ENCODE assay signal across 21 cellular contexts in the genomic region with DNA sequence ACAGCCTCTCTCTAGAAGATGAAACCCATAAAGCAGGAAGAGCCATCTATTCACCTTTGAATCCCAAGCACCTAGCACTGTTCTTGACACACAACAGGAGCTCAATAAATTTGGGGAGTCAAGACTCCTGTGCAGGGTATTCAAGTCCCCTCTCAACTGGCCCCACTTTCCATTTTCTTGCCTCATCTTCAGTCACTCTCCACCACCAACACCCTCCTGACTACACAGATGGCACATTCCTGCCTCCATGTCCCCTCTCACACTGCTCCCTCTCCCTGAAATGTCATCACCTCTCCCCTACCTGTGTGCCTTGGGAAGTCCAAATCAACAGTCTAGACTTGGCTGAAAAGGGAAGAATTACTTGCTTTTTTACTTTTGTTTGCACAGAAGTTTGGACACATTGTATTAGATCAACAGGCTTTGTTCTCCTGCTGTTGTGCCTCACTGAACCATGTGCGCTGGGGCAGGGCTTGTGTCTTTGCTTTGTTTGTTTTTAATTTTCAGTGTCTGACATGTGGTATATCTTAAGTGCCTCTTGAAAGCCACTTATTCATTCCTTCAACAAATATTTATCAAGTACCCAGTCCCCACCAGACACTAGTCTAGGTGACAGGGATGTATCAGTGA.
DNase-seq lines count a peak whose midpoint lies in the region; ATAC-seq, FAIRE-seq and TF ChIP-seq lines count a peak whose summit lies in the region.
"Had no signal": no experiment of that assay in that cellular context is flagged by ENCODE, and none has a peak within 500 bp of the region (broad histone marks: within the 10 kb centered on the region; RNA-seq: fewer than 3 reads in every experiment).

No MANE protein-coding gene starts in this region.

- TF ChIP-seq EP300 in H1 (IDR thresholded peaks at IDR 0.05; ENCODE audit: borderline replicate concordance in 1 of 2, low read depth in 2 of 2, low read length in 2 of 2): no peak

- peak overlapping the region; percentile 12; the same call in 1 of the 2 replicates for H2BK5ac ChIP-seq in H1 (ENCODE audit: low read depth, low read length)

- CTCF ChIA-PET in H1 (lab: Charles Lee; ENCODE audit: partially characterized antibody): no interaction called here

- DNase-seq in NCI-H345 (lab: John Stamatoyannopoulos, UW): peak; percentile 23
- DNase-seq in NCI-H345 treated with DMSO at 0.1 percent for 48 hours (lab: John Stamatoyannopoulos, UW; ENCODE audit: unreplicated experiment): no peak
- DNase-seq in NCI-H510A treated with DMSO at 0.1 percent for 48 hours (lab: John Stamatoyannopoulos, UW): peak; percentile 86
- DNase-seq in H1 (ENCODE audit: low read depth in 1 of 2, low spot score in 2 of 2): no peak
- DNase-seq in upper lobe of right lung: no peak
- DNase-seq in midbrain (lab: John Stamatoyannopoulos, UW): no peak
- DNase-seq: activated CD4-positive, alpha-beta T cell treated with anti-CD3 and anti-CD28 coated beads, Interleukin-2, amount 10 ng/mL, durations not matched to agents 24 days and 14 days; activated naive CD8-positive, alpha-beta T cell treated with anti-CD3 and anti-CD28 coated beads, Interleukin-2, amount 50 U/mL, for 24 hours; brain microvascular endothelial cell; colonic mucosa; KG1; NCI-H526 treated with DMSO at 0.1 percent for 48 hours; PC-3; SIG-M5; T-cell had no signal

- no peak overlapping the region for H4K5ac ChIP-seq in H1 (ENCODE audit: insufficient read length, low read depth, low read length)

- TF ChIP-seq CTCF in H1 (IDR thresholded peaks at IDR 0.05; ENCODE audit: control extremely low read depth in 1 of 3, insufficient read depth in 1 of 3, low read depth in 1 of 3, low read length in 3 of 3) (no peak), upper lobe of right lung (IDR thresholded peaks at IDR 0.05) (no peak)

- H4K91ac ChIP-seq in H1 (replicated peaks; ENCODE audit: insufficient read length, low read length): no peak overlapping the region

- H3K18ac ChIP-seq in H1 (ENCODE audit: extremely low read depth, low read length): no peak overlapping the region

- FAIRE-seq in H1 (lab: Jason Lieb, UNC): no peak
- FAIRE-seq: endometrium, GM12891 had no signal

- no peak overlapping the region for H2BK20ac ChIP-seq in H1 (ENCODE audit: low read length)

- intact Hi-C loops in upper lobe of right lung (cut with DNase I): no loop called here

- no peak overlapping the region for H3K4me2 ChIP-seq in H1 (ENCODE audit: insufficient read depth in 1 of 2, low read depth in 2 of 2, low read length in 2 of 2)

- H2AFZ ChIP-seq in H1 (ENCODE audit: low read length): no peak overlapping the region

- no peak overlapping the region for H3K27ac ChIP-seq in H1 (ENCODE audit: low read depth, low read length)
- H3K27ac ChIP-seq in upper lobe of right lung: no peak overlapping the region
- H3K27ac ChIP-seq: brain microvascular endothelial cell, colonic mucosa had no signal

- no peak overlapping the region for H3K14ac ChIP-seq in H1 (ENCODE audit: insufficient read length)

- no peaks in the 10 kb centered on the region; the same call in 1 of the 2 replicates for H3K79me1 ChIP-seq in H1 (ENCODE audit: low read depth, low read length)

- peak overlapping the region; percentile 53; the same call in 1 of the 2 replicates for H2BK15ac ChIP-seq in H1 (ENCODE audit: low read length)

- no peak for TF ChIP-seq POLR2A in H1 (IDR thresholded peaks at IDR 0.05; ENCODE audit: control extremely low read depth in 1 of 2, low read depth in 2 of 2, low read length in 2 of 2)

- peak; percentile 49 for ATAC-seq in upper lobe of right lung
- ATAC-seq in HG03432 (IDR thresholded peaks at IDR 0.05; ENCODE audit: unreplicated experiment): no peak
- no peak for ATAC-seq in GM19328 (IDR thresholded peaks at IDR 0.05; ENCODE audit: unreplicated experiment)
- ATAC-seq: activated naive CD8-positive, alpha-beta T cell treated with anti-CD3 and anti-CD28 coated beads, Interleukin-2, amount 50 U/mL, for 24 hours; natural killer cell treated with Interleukin-12 subunit alpha and Interleukin-12 subunit beta and Interleukin-15 and Interleukin-18, amount 100 ng/mL, for 72 hours; PC-3; stimulated activated effector memory CD8-positive, alpha-beta T cell treated with anti-CD3 and anti-CD28 coated beads, Interleukin-12 subunit alpha, Interleukin-12 subunit beta, amount 100 ng/mL, for 72 hours; T-cell had no signal

- H3K9ac ChIP-seq in H1 (replicated peaks in 1 of 4; ENCODE audit: extremely low read depth in 1 of 4, low read depth in 3 of 4, low read length in 3 of 4): no peak overlapping the region

- POLR2A ChIA-PET in H1 (lab: Charles Lee; ENCODE audit: partially characterized antibody): no interaction called here

- H3K36me3 ChIP-seq in H1 (ENCODE audit: control insufficient read depth in 2 of 4, insufficient read depth in 4 of 4, low read length in 3 of 4): no peaks in the 10 kb centered on the region
- no peaks in the 10 kb centered on the region for H3K36me3 ChIP-seq in upper lobe of right lung
- H3K36me3 ChIP-seq: colonic mucosa had no signal

- H4K20me1 ChIP-seq in H1 (replicated peaks in 1 of 2; ENCODE audit: control insufficient read depth in 1 of 2, insufficient read depth in 2 of 2, low read length in 2 of 2): no peaks in the 10 kb centered on the region

- H3K9me3 ChIP-seq in H1 (ENCODE audit: insufficient read depth in 2 of 2, low read depth in 1 of 2, low read length in 1 of 2) (no peaks in the 10 kb centered on the region), upper lobe of right lung (no peaks in the 10 kb centered on the region)
- H3K9me3 ChIP-seq: colonic mucosa had no signal

- peak overlapping the region; percentile 98 for H2AK5ac ChIP-seq in H1 (ENCODE audit: low read depth, low read length)

- no peak overlapping the region for H3K4me3 ChIP-seq in H1 (ENCODE audit: extremely low read depth in 1 of 4, insufficient read depth in 2 of 4, low read depth in 3 of 4, low read length in 4 of 4)
- H3K4me3 ChIP-seq in upper lobe of right lung: no peak overlapping the region
- H3K4me3 ChIP-seq: colonic mucosa had no signal

- H3K79me2 ChIP-seq in H1 (ENCODE audit: control insufficient read depth in 1 of 2, insufficient read depth in 2 of 2, low read length in 2 of 2): peaks cover 3 to 33% of the 10 kb centered on the region in 2 experiments; a peak in 3 of 4 replicates

- TF ChIP-seq RAD21 in H1 (IDR thresholded peaks at IDR 0.05 in 1 of 2, conservative IDR thresholded peaks at IDR 0.05 in 1 of 2; ENCODE audit: low read depth in 2 of 2, low read length in 2 of 2): no peak

- peaks cover 5 to 23% (median 10%) of the 10 kb centered on the region in 4 experiments for H3K4me1 ChIP-seq in H1 (replicated peaks in 1 of 4; ENCODE audit: control insufficient read depth in 3 of 4, insufficient read depth in 4 of 4, low read length in 3 of 4)
- H3K4me1 ChIP-seq in upper lobe of right lung: peaks cover 22% of the 10 kb centered on the region

- 86% methylated on average over 1 of the region's 1 CpG; no CpG with 5 or more reads in 1 of the 2 experiments for WGBS in H1 (ENCODE audit: extremely low coverage in 1 of 2, insufficient coverage in 1 of 2, insufficient read length in 1 of 2, insufficient replicate concordance in 2 of 2, low coverage in 1 of 2, low lambda C conversion rate in 2 of 2, missing lambda C conversion rate in 1 of 2), 2 experiments

- no peak overlapping the region for H2BK120ac ChIP-seq in H1 (replicated peaks; ENCODE audit: low read depth, low read length)

- no peak overlapping the region for H3K23ac ChIP-seq in H1 (ENCODE audit: insufficient read length)

- peak overlapping the region; percentile 22 for H2BK12ac ChIP-seq in H1 (ENCODE audit: low read depth, low read length)

- no peak overlapping the region for H4K8ac ChIP-seq in H1 (ENCODE audit: extremely low read depth, insufficient read depth, low read length)

- H3K56ac ChIP-seq in H1 (replicated peaks; ENCODE audit: insufficient read length, low read depth, low read length): no peak overlapping the region

- H3K27me3 ChIP-seq in H1 (replicated peaks in 1 of 4; ENCODE audit: control insufficient read depth in 3 of 4, extremely low read depth in 1 of 4, insufficient read depth in 3 of 4, low read length in 3 of 4) (no peaks in the 10 kb centered on the region), upper lobe of right lung (no peaks in the 10 kb centered on the region)
- H3K27me3 ChIP-seq: brain microvascular endothelial cell, colonic mucosa had no signal

- peaks cover 5% of the 10 kb centered on the region for H3K23me2 ChIP-seq in H1 (ENCODE audit: low read depth, low read length)

- no peak overlapping the region for H3K4ac ChIP-seq in H1 (replicated peaks; ENCODE audit: insufficient read length, low read depth, low read length)

TF ChIP-seq in H1, 55 proteins besides CTCF, POLR2A, EP300 and RAD21:
- TF ChIP-seq CTBP2 (IDR thresholded peaks at IDR 0.05; ENCODE audit: borderline replicate concordance, insufficient read depth, insufficient read length, low read length) (no peak), TEAD4 (IDR thresholded peaks at IDR 0.05; ENCODE audit: low read depth, low read length) (no peak), NRF1 (IDR thresholded peaks at IDR 0.05; ENCODE audit: low read depth, low read length) (no peak), TAF1 (IDR thresholded peaks at IDR 0.05; ENCODE audit: low read depth, low read length) (no peak), RXRA (IDR thresholded peaks at IDR 0.05; ENCODE audit: insufficient read depth, low read depth, low read length) (no peak)

Comparison
In these comparisons a context has a peak if more than half of its experiments do, and no peak if none do; other contexts are left out.
1. DNase-seq: peak in NCI-H345 (single experiment) and NCI-H510A treated with DMSO at 0.1 percent for 48 hours (single experiment); none in NCI-H345 treated with DMSO at 0.1 percent for 48 hours (single experiment), H1 (0 of 2), upper lobe of right lung (single experiment) and midbrain (single experiment).